In genomic region chr20:16613954-16614353, GRCh38 we compare ENCODE assay signal across 18 cellular contexts. TPM values are rescaled to one million over a fixed set of nuclear protein-coding genes. Genes with fewer than 3 reads are reported as not detected.
DNase-seq lines count a peak whose midpoint lies in the region; ATAC-seq, FAIRE-seq and TF ChIP-seq lines count a peak whose summit lies in the region.
"Had no signal": no experiment of that assay in that cellular context is flagged by ENCODE, and none has a peak within 500 bp of the region (broad histone marks: within the 10 kb centered on the region; RNA-seq: fewer than 3 reads in every experiment).

No MANE protein-coding gene starts in this region.

- no peaks in the 10 kb centered on the region for H3K36me3 ChIP-seq in heart left ventricle
- no peaks in the 10 kb centered on the region for H3K36me3 ChIP-seq in GM12878 (ENCODE audit: control insufficient read depth in 2 of 2, insufficient read depth in 2 of 2, low read length in 1 of 2)

- H3K4me3 ChIP-seq in heart left ventricle (no peak overlapping the region), GM12878 (no peak overlapping the region), fibroblast of pulmonary artery (replicated peaks; ENCODE audit: low read depth, low read length) (no peak overlapping the region)
- H3K4me3 ChIP-seq: A549 had no signal

- no peak for TF ChIP-seq RAD21 in GM12878 (IDR thresholded peaks at IDR 0.05; ENCODE audit: insufficient read depth, low read depth, low read length)

- H4K20me1 ChIP-seq in GM12878 (ENCODE audit: control insufficient read depth, insufficient read depth) = no peaks in the 10 kb centered on the region

- RAD21 ChIA-PET in GM12878 (lab: Charles Lee; ENCODE audit: unreplicated experiment) = interaction anchor here (1.3 kb wide), 1 partner anchor 10 kb away, joined by 3 read pairs; no protein-coding TSS in a partner anchor

- no peak overlapping the region for H3K4me2 ChIP-seq in GM12878 (ENCODE audit: control insufficient read depth, insufficient read depth)
- H3K4me2 ChIP-seq: A549 had no signal

- FAIRE-seq in GM12878 (lab: Jason Lieb, UNC) = no peak
- no peak for FAIRE-seq in RCC 7860 (lab: Jason Lieb, UNC)
- FAIRE-seq: A549, GM12891, GM19239, H1 had no signal

- POLR2A ChIA-PET in GM12878 (lab: Charles Lee) = interaction anchor here (0.6 to 1.3 kb wide), 2 partner anchors 39 to 93 kb away, joined by 3 to 4 read pairs; no protein-coding TSS in a partner anchor

- no peak overlapping the region for H2AFZ ChIP-seq in GM12878 (ENCODE audit: control insufficient read depth, low read depth, low read length)

- no peak for TF ChIP-seq EP300 in GM12878 (IDR thresholded peaks at IDR 0.05; ENCODE audit: borderline replicate concordance in 1 of 2, control insufficient read depth in 1 of 2, low read depth in 2 of 2, low read length in 2 of 2)

- H3K27ac ChIP-seq in heart left ventricle (no peak overlapping the region), GM12878 (ENCODE audit: control insufficient read depth, insufficient read depth) (no peak overlapping the region)
- H3K27ac ChIP-seq: 22Rv1, A549 had no signal

- H3K9me3 ChIP-seq in heart left ventricle (peaks cover 0 to 7% (median 0%) of the 10 kb centered on the region in 12 donors), GM12878 (replicated peaks; ENCODE audit: control insufficient read depth, insufficient read depth, low read length) (no peaks in the 10 kb centered on the region; the same call in 2 of the 3 replicates)

- SMC1A ChIA-PET in GM12878 (lab: Charles Lee; ENCODE audit: uncharacterized antibody, unreplicated experiment) = interaction anchor here (1.6 kb wide), 1 partner anchor 40 kb away, joined by 8 read pairs; no protein-coding TSS in a partner anchor

- H3K27me3 ChIP-seq in heart left ventricle (no peaks in the 10 kb centered on the region), GM12878 (replicated peaks in 1 of 2; ENCODE audit: control insufficient read depth in 2 of 2, insufficient read depth in 2 of 2, low read length in 1 of 2) (no peaks in the 10 kb centered on the region)

- CTCF ChIA-PET in GM12878 (lab: Yijun Ruan, JAX) = interaction anchor here (0.9 kb wide), 1 partner anchor 10 kb away, joined by 3 read pairs; no protein-coding TSS in a partner anchor

- intact Hi-C loops in left ventricle myocardium superior (cut with micrococcal nuclease) (no loop called here), heart left ventricle (cut with DNase I) (no loop called here), GM12878 (cut with micrococcal nuclease; ENCODE audit: unreplicated experiment) (no loop called here)

- H3K4me1 ChIP-seq in heart left ventricle = peaks cover 0 to 17% (median 0%) of the 10 kb centered on the region in 12 donors
- no peaks in the 10 kb centered on the region for H3K4me1 ChIP-seq in GM12878 (ENCODE audit: control insufficient read depth, insufficient read depth, low read length)
- H3K4me1 ChIP-seq: A549 had no signal

- H3K79me2 ChIP-seq in GM12878 (ENCODE audit: control insufficient read depth, insufficient read depth, low read length) = no peaks in the 10 kb centered on the region

- BruUV-seq in GM12878 (replicated peaks; lab: Mats Ljungman, UMichigan) = no TSS peak

- TF ChIP-seq POLR2A in heart left ventricle (IDR thresholded peaks at IDR 0.05) = no peak
- no peak for TF ChIP-seq POLR2A in GM12878 (IDR thresholded peaks at IDR 0.05; ENCODE audit: low read depth, low read length)

- no peak overlapping the region for H3K9ac ChIP-seq in GM12878 (ENCODE audit: control insufficient read depth, insufficient read depth, low read length)

- 54 to 60% (median 56%) methylated on average over 6 of the region's 6 CpGs for WGBS in heart left ventricle, 4 donors
- under 1% methylated on average over 6 of the region's 6 CpGs for WGBS in GM12878 (ENCODE audit: insufficient coverage, insufficient replicate concordance, low lambda C conversion rate, missing lambda C conversion rate)

- TF ChIP-seq CTCF in heart left ventricle (IDR thresholded peaks at IDR 0.05) = no peak
- no peak for TF ChIP-seq CTCF in GM12878 (IDR thresholded peaks at IDR 0.05 in 2 of 3, conservative IDR thresholded peaks at IDR 0.05 in 1 of 3; ENCODE audit: control insufficient read depth in 2 of 3, extremely low read depth in 1 of 3, insufficient read depth in 1 of 3, low read depth in 3 of 3, low read length in 3 of 3)
- TF ChIP-seq CTCF in fibroblast of pulmonary artery (IDR thresholded peaks at IDR 0.05; ENCODE audit: low read length, missing control alignments) = no peak

- in situ Hi-C loops in GM12878 (cut with MboI) = no loop called here

- ATAC-seq in left ventricle myocardium superior (peak; percentile 13), heart left ventricle (no peak), GM12878 (peak; percentile 79), GM21529 (IDR thresholded peaks at IDR 0.05; ENCODE audit: unreplicated experiment) (no peak)
- ATAC-seq: A549 had no signal

- DNase-seq in left ventricle myocardium superior (no peak), heart left ventricle (no peak), GM12878 (ENCODE audit: low read depth, low spot score) (no peak), fibroblast of pulmonary artery (ENCODE audit: low read depth) (peak; percentile 37), RCC 7860 (ENCODE audit: low spot score) (no peak)
- no peak for DNase-seq in activated CD4-positive, alpha-beta T cell treated with anti-CD3 and anti-CD28 coated beads for 1 hour
- DNase-seq: AML-193; Calu3; CD4-positive, alpha-beta memory T cell; DMS79 treated with DMSO at 0.1 percent for 48 hours; GF-D8; H9 had no signal

TF ChIP-seq in GM12878, 131 proteins besides CTCF, POLR2A, EP300 and RAD21:
- TF ChIP-seq TAF1 (IDR thresholded peaks at IDR 0.05; ENCODE audit: borderline replicate concordance, low read depth, low read length) (no peak), ATF3 (IDR thresholded peaks at IDR 0.05; ENCODE audit: borderline replicate concordance, extremely low read depth, low read depth, low read length) (no peak), GATAD2B (conservative IDR thresholded peaks at IDR 0.05; ENCODE audit: low read depth) (no peak), BCLAF1 (IDR thresholded peaks at IDR 0.05) (no peak), DPF2 (IDR thresholded peaks at IDR 0.05) (no peak), ESRRA (IDR thresholded peaks at IDR 0.05; ENCODE audit: low read length) (no peak)

RNA-seq across cellular contexts. Expression of gene KIF16B, which starts 40.7 kb away (rescaled TPM):
- total RNA-seq in left ventricle myocardium superior (17.8 TPM), heart left ventricle (10 to 100 TPM; 12.6 to 31.8 (median 17.8) TPM), GM12878 (2014; rRNA removed) (3.4 and 3.9 TPM in 2 replicates), GM12878 (2014; rRNA removed; fragmentation: Illumina TruSeq; extraction: Trizol) (3.5 and 3.7 TPM in 2 replicates), GM12878 (2021) (3.0 and 3.5 TPM in 2 replicates)
- polyA plus RNA-seq in heart left ventricle (10 to 100 TPM in 1 of 2 donors, 1 to 10 TPM in 1; 8.8 to 18.0 TPM), GM12878 (2011; rRNA removed) (5.2 and 6.6 TPM in 2 replicates), GM12878 (2014; fragmentation: Illumina TruSeq; extraction: Trizol) (2.7 and 3.3 TPM in 2 replicates), GM12878 (2014; fragmentation: Nextera tagmentation; extraction: Ambion mirVana) (under 1 TPM; 0.21 to 0.64 TPM), GM12878 (2014; rRNA removed) (2.7 TPM in 2 replicates), GM12878 (2016; fragmentation: Nextera tagmentation; extraction: Ambion mirVana) (1 to 10 TPM; 2.3 to 2.6 TPM)
- 14.3 and 15.2 TPM in 2 replicates for total RNA-seq in GM12878 (2013; cell fraction: nucleolus; rRNA removed)
- 1.2 TPM for polyA plus RNA-seq in GM12878 (2011; ENCODE audit: low read depth)
- 3.7 and 5.7 TPM in 2 replicates for polyA plus RNA-seq in GM12878 (2011; cell fraction: cytosol; rRNA removed)
- polyA plus RNA-seq in GM12878 (2011; cell fraction: nucleus; rRNA removed) = 5.4 and 6.3 TPM in 2 replicates
- 1.2 and 1.5 TPM in 2 replicates for polyA plus RNA-seq in GM12878 (2012)
- polyA minus RNA-seq in GM12878 (2011; rRNA and poly(A)+ RNA removed) = 8.4 and 8.6 TPM in 2 replicates
- 2.1 and 3.2 TPM in 2 replicates for polyA minus RNA-seq in GM12878 (2011; cell fraction: cytosol; rRNA and poly(A)+ RNA removed)
- polyA minus RNA-seq in GM12878 (2011; cell fraction: nucleus; rRNA and poly(A)+ RNA removed) = 8.8 and 13.9 TPM in 2 replicates

Comparison
In these comparisons a context has a peak if more than half of its experiments do, and no peak if none do; other contexts are left out.
1. ATAC-seq: peak in left ventricle myocardium superior (single experiment) and GM12878 (single experiment); none in heart left ventricle (0 of 4) and GM21529 (single experiment).